37 cellular contexts compared by ENCODE assay signal in genomic region chr13:101747039-101747438, GRCh38.
DNase-seq lines count a peak whose midpoint lies in the region; ATAC-seq, FAIRE-seq and TF ChIP-seq lines count a peak whose summit lies in the region.
"Had no signal": no experiment of that assay in that cellular context is flagged by ENCODE, and none has a peak within 500 bp of the region (broad histone marks: within the 10 kb centered on the region; RNA-seq: fewer than 3 reads in every experiment).

No MANE protein-coding gene starts in this region.

- peaks cover 3 to 30% (median 7%) of the 10 kb centered on the region in 4 donors for H3K4me1 ChIP-seq in liver (ENCODE audit: control insufficient read depth in 4 of 4, insufficient read depth in 4 of 4, low read length in 3 of 4)
- H3K4me1 ChIP-seq in HepG2 (ENCODE audit: insufficient read depth, low read length) = no peaks in the 10 kb centered on the region
- H3K4me1 ChIP-seq in aorta (ENCODE audit: control insufficient read depth in 1 of 2, insufficient read depth in 2 of 2, low read length in 2 of 2) = no peaks in the 10 kb centered on the region
- no peaks in the 10 kb centered on the region for H3K4me1 ChIP-seq in CD8-positive, alpha-beta memory T cell (ENCODE audit: insufficient read depth, low read length)
- H3K4me1 ChIP-seq: gastroesophageal sphincter, sigmoid colon, uterus had no signal

- no peaks in the 10 kb centered on the region for H4K20me1 ChIP-seq in HepG2 (ENCODE audit: insufficient read depth, low read length)

- WGBS in liver = 38% methylated on average over 1 of the region's 1 CpG
- 0% methylated on average over 1 of the region's 1 CpG for WGBS in HepG2 (ENCODE audit: low lambda C conversion rate)
- WGBS in aorta, 2 donors = 91% methylated on average over 1 of the region's 1 CpG

- TF ChIP-seq CTCF in liver (IDR thresholded peaks at IDR 0.05; ENCODE audit: low read depth, low read length, missing input control) = no peak
- no peak for TF ChIP-seq CTCF in HepG2 (CRISPR knock-in tag; IDR thresholded peaks at IDR 0.05)

- H3K9me3 ChIP-seq in liver (ENCODE audit: control insufficient read depth in 4 of 4, low read length in 3 of 4) (no peaks in the 10 kb centered on the region), HepG2 (ENCODE audit: low read length) (no peaks in the 10 kb centered on the region), aorta (ENCODE audit: control insufficient read depth, low read length) (no peaks in the 10 kb centered on the region)
- no peaks in the 10 kb centered on the region for H3K9me3 ChIP-seq in CD8-positive, alpha-beta memory T cell (ENCODE audit: low read length)
- H3K9me3 ChIP-seq: gastroesophageal sphincter, sigmoid colon, stomach, uterus had no signal

- H3K4me3 Mint-ChIP-seq in CD8-positive, alpha-beta memory T cell = no peak overlapping the region
- H3K4me3 Mint-ChIP-seq: activated B cell treated with CpG ODN at 0.5 μM for 24 hours; CD4-positive, CD25-positive, alpha-beta regulatory T cell; HFFc6; immature natural killer cell had no signal

- H3K4me1 Mint-ChIP-seq in CD8-positive, alpha-beta memory T cell = no peaks in the 10 kb centered on the region
- H3K4me1 Mint-ChIP-seq: activated B cell treated with CpG ODN at 0.5 μM for 24 hours; CD4-positive, CD25-positive, alpha-beta regulatory T cell; immature natural killer cell had no signal

- H3K9me3 Mint-ChIP-seq in CD8-positive, alpha-beta memory T cell = no peaks in the 10 kb centered on the region
- H3K9me3 Mint-ChIP-seq: activated B cell treated with CpG ODN at 0.5 μM for 24 hours; activated naive CD4-positive, alpha-beta T cell treated with anti-CD3 and anti-CD28 coated beads, Interleukin-2, amount 50 U/mL, for 72 hours; HFFc6 had no signal

- H3K9ac ChIP-seq in liver (ENCODE audit: low read depth in 1 of 2, low read length in 2 of 2) (no peak overlapping the region), HepG2 (ENCODE audit: insufficient read depth, low read depth, low read length) (no peak overlapping the region)

- BruUV-seq in HepG2 (replicated peaks; lab: Mats Ljungman, UMichigan) = no TSS peak

- no peaks in the 10 kb centered on the region for H3K36me3 Mint-ChIP-seq in CD8-positive, alpha-beta memory T cell
- H3K36me3 Mint-ChIP-seq: activated naive CD4-positive, alpha-beta T cell treated with anti-CD3 and anti-CD28 coated beads, Interleukin-2, amount 50 U/mL, for 72 hours; CD4-positive, CD25-positive, alpha-beta regulatory T cell; immature natural killer cell had no signal

- peaks cover 2 to 48% of the 10 kb centered on the region in 2 donors for H3K27me3 Mint-ChIP-seq in CD8-positive, alpha-beta memory T cell

- in situ Hi-C loops in HepG2 (cut with HindIII; ENCODE audit: extremely low pct_ligation_motif_present, low pct_unique_long_range_greater_than_20kb) (no loop called here), G401 (cut with HindIII; ENCODE audit: low sequenced_read_pairs) (no loop called here)

- no peak overlapping the region for H3K4me2 ChIP-seq in HepG2 (ENCODE audit: low read depth, low read length)

- no peak overlapping the region for H3K4me3 ChIP-seq in liver (ENCODE audit: low read depth in 1 of 3, low read length in 3 of 3)
- no peak overlapping the region for H3K4me3 ChIP-seq in HepG2 (replicated peaks in 1 of 3; ENCODE audit: insufficient read depth in 1 of 3, low read depth in 2 of 3, low read length in 3 of 3)
- no peak overlapping the region for H3K4me3 ChIP-seq in aorta (ENCODE audit: low read length in 2 of 2)
- H3K4me3 ChIP-seq in CD8-positive, alpha-beta memory T cell (ENCODE audit: low read length) = no peak overlapping the region
- H3K4me3 ChIP-seq: gastroesophageal sphincter, sigmoid colon, SK-N-MC, stomach, uterus had no signal

- intact Hi-C loops in HepG2 (cut with micrococcal nuclease; ENCODE audit: unreplicated experiment) (no loop called here), aorta (cut with DNase I) (no loop called here)

- no peak for FAIRE-seq in HepG2 (lab: Jason Lieb, UNC)
- FAIRE-seq: A204.1, colon had no signal

- TF ChIP-seq POLR2A in HepG2 (IDR thresholded peaks at IDR 0.05; ENCODE audit: insufficient read depth in 1 of 2, low read depth in 2 of 2, low read length in 2 of 2) = no peak

- ATAC-seq in HepG2 = no peak
- no peak for ATAC-seq in aorta (ENCODE audit: low FRiP score)
- ATAC-seq: activated naive CD4-positive, alpha-beta T cell treated with anti-CD3 and anti-CD28 coated beads, Interleukin-2, amount 50 U/mL, for 72 hours; gastroesophageal sphincter; left ventricle myocardium superior; PC-3 had no signal

- H2AFZ ChIP-seq in HepG2 (ENCODE audit: low read length) = no peak overlapping the region

- CTCF ChIA-PET in HepG2 (lab: Yijun Ruan, JAX; ENCODE audit: low intra/inter-chr PET ratio, low total read pairs) = no interaction called here
- CTCF ChIA-PET in CD8-positive, alpha-beta memory T cell (lab: Charles Lee) = no interaction called here

- no peak for TF ChIP-seq EP300 in HepG2 (IDR thresholded peaks at IDR 0.05; ENCODE audit: low read depth in 2 of 2, low read length in 2 of 2)
- no peak for TF ChIP-seq EP300 in HepG2 (CRISPR knock-in tag; IDR thresholded peaks at IDR 0.05; ENCODE audit: borderline replicate concordance)

- H3K79me2 ChIP-seq in HepG2 (ENCODE audit: insufficient read depth, low read length) = no peaks in the 10 kb centered on the region

- H3K36me3 ChIP-seq in liver (ENCODE audit: control insufficient read depth in 4 of 4, insufficient read depth in 3 of 4, low read depth in 1 of 4, low read length in 3 of 4) (no peaks in the 10 kb centered on the region), HepG2 (replicated peaks in 1 of 2; ENCODE audit: control insufficient read depth in 1 of 2, insufficient read depth in 2 of 2, low read length in 2 of 2) (no peaks in the 10 kb centered on the region), aorta (ENCODE audit: control insufficient read depth in 1 of 2, insufficient read depth in 2 of 2, low read length in 1 of 2) (no peaks in the 10 kb centered on the region)
- no peaks in the 10 kb centered on the region for H3K36me3 ChIP-seq in CD8-positive, alpha-beta memory T cell (ENCODE audit: insufficient read depth, low read length)
- H3K36me3 ChIP-seq: gastroesophageal sphincter, sigmoid colon, stomach, uterus had no signal

- POLR2A ChIA-PET in HepG2 (lab: Yijun Ruan, JAX) = no interaction called here
- POLR2A ChIA-PET in CD8-positive, alpha-beta memory T cell (lab: Charles Lee) = no interaction called here

- H3K27ac ChIP-seq in liver (ENCODE audit: low read depth in 1 of 2, low read length in 2 of 2) (peak overlapping the region; percentile 39 to 69), HepG2 (ENCODE audit: extremely low read length, insufficient read depth, low read length) (no peak overlapping the region), aorta (ENCODE audit: low read depth in 1 of 2, low read length in 2 of 2) (no peak overlapping the region)
- H3K27ac ChIP-seq in CD8-positive, alpha-beta memory T cell (ENCODE audit: low read depth, low read length) = no peak overlapping the region
- H3K27ac ChIP-seq: gastroesophageal sphincter, sigmoid colon, SK-N-MC, stomach, uterus had no signal

- DNase-seq in HepG2 (ENCODE audit: low spot score) (no peak), HT-29 (ENCODE audit: low spot score) (peak; percentile 16), glomerular visceral epithelial cell (ENCODE audit: extremely low spot score) (peak; percentile 17), DMS 273 (lab: John Stamatoyannopoulos, UW; ENCODE audit: unreplicated experiment) (no peak), G401 (ENCODE audit: low spot score) (no peak), aorta (no peak)
- DNase-seq in CD8-positive, alpha-beta memory T cell = no peak
- DNase-seq: activated B cell treated with CpG ODN at 0.5 μM for 24 hours; activated CD4-positive, alpha-beta T cell treated with anti-CD3 and anti-CD28 coated beads, Interleukin-2, amount 50 U/mL, for 1 hour; activated effector memory CD4-positive, alpha-beta T cell treated with Interleukin-2 at 50 U/mL for 16 hours; activated T-cell treated with anti-CD3 and anti-CD28 coated beads, Interleukin-2, amount 50 U/mL, for 1 hour; AML-193; amygdala; CD4-positive, CD25-positive, alpha-beta regulatory T cell; DMS153; effector CD4-positive, alpha-beta T cell; GOT3; HFFc6; immature natural killer cell; IMR-90; left ventricle myocardium superior; NCI-H187; NCI-H2171 treated with DMSO at 0.1 percent for 48 hours; NCI-H524 treated with DMSO at 0.1 percent for 48 hours; NK-92 treated with Interleukin-12 subunit alpha and Interleukin-12 subunit beta, amount 100 ng/mL, for 24 hours; PC-3; sigmoid colon; stimulated activated CD4-positive, alpha-beta T cell treated with anti-CD3 and anti-CD28 coated beads, Interleukin-12 subunit alpha, Interleukin-12 subunit beta, amount 100 ng/mL, for 4 hours; stimulated activated CD4-positive, alpha-beta T cell treated with anti-CD3 and anti-CD28 coated beads, Interleukin-2, amount 100 ng/mL, for 48 hours; stomach; uterus had no signal

- no peaks in the 10 kb centered on the region for H3K27me3 ChIP-seq in liver (ENCODE audit: control insufficient read depth in 4 of 4, insufficient read depth in 4 of 4, low read length in 3 of 4)
- no peaks in the 10 kb centered on the region for H3K27me3 ChIP-seq in HepG2 (ENCODE audit: control insufficient read depth in 1 of 2, insufficient read depth in 2 of 2, low read length in 2 of 2)
- no peaks in the 10 kb centered on the region for H3K27me3 ChIP-seq in aorta (ENCODE audit: control insufficient read depth in 1 of 2, insufficient read depth in 2 of 2, low read length in 1 of 2)
- no peaks in the 10 kb centered on the region for H3K27me3 ChIP-seq in CD8-positive, alpha-beta memory T cell (ENCODE audit: insufficient read depth, low read length, poor library complexity, severe bottlenecking)
- H3K27me3 ChIP-seq: gastroesophageal sphincter, sigmoid colon, stomach, uterus had no signal

- H3K27ac Mint-ChIP-seq in CD8-positive, alpha-beta memory T cell = no peak overlapping the region
- H3K27ac Mint-ChIP-seq: activated B cell treated with CpG ODN at 0.5 μM for 24 hours; activated naive CD4-positive, alpha-beta T cell treated with anti-CD3 and anti-CD28 coated beads, Interleukin-2, amount 50 U/mL, for 72 hours; CD4-positive, CD25-positive, alpha-beta regulatory T cell; HFFc6; immature natural killer cell had no signal

- peak in 1 of 2 donors; percentile 4 for TF ChIP-seq RAD21 in liver (IDR thresholded peaks at IDR 0.05)
- TF ChIP-seq RAD21 in HepG2 (CRISPR knock-in tag; IDR thresholded peaks at IDR 0.05) = no peak

TF ChIP-seq in liver, 16 proteins besides CTCF, POLR2A, EP300 and RAD21 (continues in another document):
- TF ChIP-seq SP1 (IDR thresholded peaks at IDR 0.05) (peak; percentile 12), MAX (IDR thresholded peaks at IDR 0.05) (no peak)

TF ChIP-seq in HepG2, 621 proteins besides CTCF, POLR2A, EP300 and RAD21 (continues in another document):
- TF ChIP-seq KMT2A (CRISPR knock-in tag; IDR thresholded peaks at IDR 0.05) = no peak
- no peak for TF ChIP-seq ZBTB38 (CRISPR knock-in tag; IDR thresholded peaks at IDR 0.05)

Comparison
In these comparisons a context has a peak if more than half of its experiments do, and no peak if none do; other contexts are left out.
1. H3K27ac ChIP-seq: peak in liver (2 of 2); none in HepG2 (single experiment), aorta (0 of 2) and CD8-positive, alpha-beta memory T cell (single experiment).
2. DNase-seq: peak in HT-29 (single experiment) and glomerular visceral epithelial cell (single experiment); none in HepG2 (single experiment), DMS 273 (single experiment), G401 (single experiment), aorta (0 of 2) and CD8-positive, alpha-beta memory T cell (0 of 5).